2 cellular contexts compared by ENCODE assay signal in genomic region chr13:49821216-49821820, GRCh38.
TF ChIP-seq lines count a peak whose summit lies in the region.

No MANE protein-coding gene starts in this region.

TF ChIP-seq in Ishikawa, 13 proteins besides CTCF, POLR2A, EP300 and RAD21:
- TF ChIP-seq REST (IDR thresholded peaks at IDR 0.05; ENCODE audit: low read depth) = no peak
- TF ChIP-seq YY1 (IDR thresholded peaks at IDR 0.05; ENCODE audit: low read depth) = no peak
- no peak for TF ChIP-seq TCF12 (IDR thresholded peaks at IDR 0.05; ENCODE audit: low read depth)
- no peak for TF ChIP-seq CEBPB (IDR thresholded peaks at IDR 0.05)
- TF ChIP-seq CREB1 (IDR thresholded peaks at IDR 0.05; ENCODE audit: low read depth) = no peak
- no peak for TF ChIP-seq FOXM1 (IDR thresholded peaks at IDR 0.05; ENCODE audit: borderline replicate concordance, low read depth)
- no peak for TF ChIP-seq TAF1 (IDR thresholded peaks at IDR 0.05; ENCODE audit: low read depth)
- TF ChIP-seq NFIC (IDR thresholded peaks at IDR 0.05) = no peak
- TF ChIP-seq EGR1 (IDR thresholded peaks at IDR 0.05) = no peak
- TF ChIP-seq, protein P1, sequence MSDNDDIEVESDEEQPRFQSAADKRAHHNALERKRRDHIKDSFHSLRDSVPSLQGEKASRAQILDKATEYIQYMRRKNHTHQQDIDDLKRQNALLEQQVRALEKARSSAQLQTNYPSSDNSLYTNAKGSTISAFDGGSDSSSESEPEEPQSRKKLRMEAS (IDR thresholded peaks at IDR 0.05) = no peak
- TF ChIP-seq USF1 (IDR thresholded peaks at IDR 0.05) = no peak
- no peak for TF ChIP-seq ZBTB7A (IDR thresholded peaks at IDR 0.05; ENCODE audit: low read depth)
- TF ChIP-seq TEAD4 (IDR thresholded peaks at IDR 0.05) = no peak

TF ChIP-seq in SK-N-SH, 30 proteins besides CTCF, POLR2A, EP300 and RAD21 (continued from another document):
- TF ChIP-seq REST (IDR thresholded peaks at IDR 0.05; ENCODE audit: low read depth, low read length) = no peak
